29 cellular contexts compared by ENCODE assay signal in the genomic region with DNA sequence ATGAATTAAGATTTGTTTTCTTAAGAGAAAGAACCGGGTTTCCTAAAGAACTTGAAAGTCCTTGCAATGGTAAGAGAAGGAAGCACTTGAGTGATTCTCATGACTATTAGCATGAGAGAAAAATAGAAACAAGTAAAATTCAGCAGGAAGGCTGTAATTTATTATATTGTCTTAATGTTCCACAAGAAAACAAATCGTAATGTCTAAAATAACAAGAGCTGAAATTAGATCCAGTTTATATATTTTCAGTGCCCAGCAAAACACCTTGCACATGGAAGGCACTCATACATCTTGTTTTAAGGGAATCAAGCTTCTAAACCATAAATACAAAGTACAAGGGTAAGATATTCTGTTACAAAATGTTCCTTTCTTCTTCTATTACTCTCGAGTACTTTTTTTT.
DNase-seq lines count a peak whose midpoint lies in the region; ATAC-seq and TF ChIP-seq lines count a peak whose summit lies in the region.
"Had no signal": no experiment of that assay in that cellular context is flagged by ENCODE, and none has a peak within 500 bp of the region (broad histone marks: within the 10 kb centered on the region; RNA-seq: fewer than 3 reads in every experiment).

No MANE protein-coding gene starts in this region.

- H3K36me3 ChIP-seq in heart left ventricle (no peaks in the 10 kb centered on the region), rectal smooth muscle tissue (ENCODE audit: control insufficient read depth, insufficient read depth, low read length) (no peaks in the 10 kb centered on the region), upper lobe of right lung (no peaks in the 10 kb centered on the region)
- H3K36me3 ChIP-seq: SJSA1 had no signal

- WGBS in heart left ventricle, 4 donors = 46 to 55% (median 51%) methylated on average over 3 of the region's 3 CpGs

- H3K27ac ChIP-seq in heart left ventricle (peak overlapping the region; percentile 22 to 79 (median 66)), rectal smooth muscle tissue (ENCODE audit: low read depth, low read length) (peak overlapping the region; percentile 74), upper lobe of right lung (peak overlapping the region; percentile 75)
- H3K27ac ChIP-seq: GM23248, SJSA1 had no signal

- peaks cover 4 to 63% (median 19%) of the 10 kb centered on the region in 12 donors for H3K4me1 ChIP-seq in heart left ventricle
- H3K4me1 ChIP-seq in rectal smooth muscle tissue (ENCODE audit: control insufficient read depth, insufficient read depth, low read length) = peaks cover 40% of the 10 kb centered on the region
- peaks cover 11% of the 10 kb centered on the region for H3K4me1 ChIP-seq in upper lobe of right lung
- H3K4me1 ChIP-seq: SJSA1 had no signal

- H3K4me3 ChIP-seq in heart left ventricle (no peak overlapping the region), rectal smooth muscle tissue (ENCODE audit: low read length) (no peak overlapping the region), upper lobe of right lung (no peak overlapping the region)
- H3K4me3 ChIP-seq: GM23248, SJSA1, smooth muscle cell had no signal

- TF ChIP-seq CTCF in heart left ventricle (IDR thresholded peaks at IDR 0.05) = no peak
- no peak for TF ChIP-seq CTCF in upper lobe of right lung (IDR thresholded peaks at IDR 0.05)

- H3K9me3 Mint-ChIP-seq in effector memory CD8-positive, alpha-beta T cell = no peaks in the 10 kb centered on the region
- H3K9me3 Mint-ChIP-seq: activated CD4-positive, alpha-beta memory T cell treated with anti-CD3 and anti-CD28 coated beads for 36 hours; activated naive CD4-positive, alpha-beta T cell treated with anti-CD3 and anti-CD28 coated beads, Interleukin-2, amount 50 U/mL, for 72 hours; activated T-helper 2 cell treated with anti-CD3 and anti-CD28 coated beads, Interferon-gamma antibody, Interleukin-2, Interleukin-4, amounts not matched to agents 10 μg/mL and 5 μg/mL and 100 μg/mL, durations not matched to agents 14 hours and 24 hours and 36 hours; CD8-positive, alpha-beta memory T cell; stimulated activated memory B cell treated with anti-CD40 and anti-IgM and Interleukin-4, amounts not matched to agents 10 μg/mL and 1 μg/mL and 100 μg/mL, for 72 hours had no signal

- H3K27me3 ChIP-seq in heart left ventricle (no peaks in the 10 kb centered on the region), rectal smooth muscle tissue (ENCODE audit: control insufficient read depth, insufficient read depth, low read length) (no peaks in the 10 kb centered on the region), upper lobe of right lung (no peaks in the 10 kb centered on the region)

- ATAC-seq in heart left ventricle = no peak
- no peak for ATAC-seq in upper lobe of right lung
- ATAC-seq in effector memory CD8-positive, alpha-beta T cell (replicated peaks) = no peak
- ATAC-seq in GM21717 (IDR thresholded peaks at IDR 0.05; ENCODE audit: unreplicated experiment) = no peak
- ATAC-seq: activated CD4-positive, CD25-positive, alpha-beta regulatory T cell treated with anti-CD3 and anti-CD28 coated beads, Interleukin-2, amount 50 U/mL, for 24 hours; activated naive CD4-positive, alpha-beta T cell treated with anti-CD3 and anti-CD28 coated beads, Interleukin-2, amount 50 U/mL, for 72 hours; stimulated activated memory B cell treated with anti-CD40 and anti-IgM and Interleukin-4, amounts not matched to agents 10 μg/mL and 1 μg/mL and 100 μg/mL, for 72 hours had no signal

- intact Hi-C loops in heart left ventricle (cut with DNase I) (loop anchor here in 1 of 10 donors (5.0 kb wide), 1 partner anchor 49 kb away; no protein-coding TSS in a partner anchor), cardiac septum (cut with DNase I) (loop anchor here (5.0 kb wide), 1 partner anchor 54 kb away; no protein-coding TSS in a partner anchor), upper lobe of right lung (cut with DNase I) (no loop called here)

- TF ChIP-seq POLR2A in heart left ventricle (IDR thresholded peaks at IDR 0.05) = no peak

- no peak overlapping the region for H3K9ac ChIP-seq in rectal smooth muscle tissue (ENCODE audit: low read length)
- H3K9ac ChIP-seq: GM23248 had no signal

- no peak overlapping the region for H3K4me3 Mint-ChIP-seq in effector memory CD8-positive, alpha-beta T cell
- H3K4me3 Mint-ChIP-seq: activated CD4-positive, alpha-beta memory T cell treated with anti-CD3 and anti-CD28 coated beads for 36 hours; CD8-positive, alpha-beta memory T cell; stimulated activated memory B cell treated with anti-CD40 and anti-IgM and Interleukin-4, amounts not matched to agents 10 μg/mL and 1 μg/mL and 100 μg/mL, for 72 hours had no signal

- H3K9me3 ChIP-seq in heart left ventricle = no peaks in the 10 kb centered on the region
- H3K9me3 ChIP-seq in upper lobe of right lung = no peaks in the 10 kb centered on the region
- H3K9me3 ChIP-seq: SJSA1 had no signal

- H3K4me1 Mint-ChIP-seq in effector memory CD8-positive, alpha-beta T cell (ENCODE audit: low read depth in 2 of 2) = no peaks in the 10 kb centered on the region
- H3K4me1 Mint-ChIP-seq: CD8-positive, alpha-beta memory T cell; stimulated activated memory B cell treated with anti-CD40 and anti-IgM and Interleukin-4, amounts not matched to agents 10 μg/mL and 1 μg/mL and 100 μg/mL, for 72 hours had no signal

- no peak for DNase-seq in heart left ventricle
- DNase-seq in cardiac septum (ENCODE audit: low spot score) = no peak
- peak; percentile 9 for DNase-seq in fibroblast of gingiva (ENCODE audit: low read depth)
- no peak for DNase-seq in upper lobe of right lung
- no peak for DNase-seq in NCI-H510A treated with DMSO at 0.1 percent for 48 hours (lab: John Stamatoyannopoulos, UW)
- DNase-seq in effector memory CD8-positive, alpha-beta T cell = no peak
- DNase-seq: 8988T; activated CD4-positive, alpha-beta memory T cell treated with anti-CD3 and anti-CD28 coated beads for 36 hours; activated CD8-positive, alpha-beta memory T cell treated with anti-CD3 and anti-CD28 coated beads, Interleukin-2, amount 50 U/mL, for 48 hours; AML-193; CD8-positive, alpha-beta memory T cell; cerebellar nuclear complex; GDM1; GM23248; KG1; mammary epithelial cell; MV-4-11; NCI-H526 treated with DMSO at 0.1 percent for 48 hours; stimulated activated CD4-positive, alpha-beta T cell treated with anti-CD3 and anti-CD28 coated beads, Interleukin-2, amount 100 ng/mL, for 48 hours; T-helper 1 cell; trophoblast cell had no signal

- no peaks in the 10 kb centered on the region for H3K36me3 Mint-ChIP-seq in effector memory CD8-positive, alpha-beta T cell (ENCODE audit: insufficient read depth)
- H3K36me3 Mint-ChIP-seq: activated CD4-positive, alpha-beta memory T cell treated with anti-CD3 and anti-CD28 coated beads for 36 hours; activated naive CD4-positive, alpha-beta T cell treated with anti-CD3 and anti-CD28 coated beads, Interleukin-2, amount 50 U/mL, for 72 hours; CD8-positive, alpha-beta memory T cell; stimulated activated memory B cell treated with anti-CD40 and anti-IgM and Interleukin-4, amounts not matched to agents 10 μg/mL and 1 μg/mL and 100 μg/mL, for 72 hours had no signal

- peaks cover 0 to 12% of the 10 kb centered on the region in 2 donors for H3K27me3 Mint-ChIP-seq in effector memory CD8-positive, alpha-beta T cell
- H3K27me3 Mint-ChIP-seq: activated CD4-positive, alpha-beta memory T cell treated with anti-CD3 and anti-CD28 coated beads for 36 hours; stimulated activated memory B cell treated with anti-CD40 and anti-IgM and Interleukin-4, amounts not matched to agents 10 μg/mL and 1 μg/mL and 100 μg/mL, for 72 hours had no signal

- H3K27ac Mint-ChIP-seq in effector memory CD8-positive, alpha-beta T cell = no peak overlapping the region
- H3K27ac Mint-ChIP-seq: activated CD4-positive, alpha-beta memory T cell treated with anti-CD3 and anti-CD28 coated beads for 36 hours; activated naive CD4-positive, alpha-beta T cell treated with anti-CD3 and anti-CD28 coated beads, Interleukin-2, amount 50 U/mL, for 72 hours; activated T-helper 2 cell treated with anti-CD3 and anti-CD28 coated beads, Interferon-gamma antibody, Interleukin-2, Interleukin-4, amounts not matched to agents 10 μg/mL and 5 μg/mL and 100 μg/mL, durations not matched to agents 14 hours and 24 hours and 36 hours; CD8-positive, alpha-beta memory T cell; stimulated activated memory B cell treated with anti-CD40 and anti-IgM and Interleukin-4, amounts not matched to agents 10 μg/mL and 1 μg/mL and 100 μg/mL, for 72 hours had no signal
